Comparison of ENCODE assay signal across 1 cellular context in genomic region chr9:69171049-69171448, GRCh38.
TF ChIP-seq lines count a peak whose summit lies in the region.

No MANE protein-coding gene starts in this region.

TF ChIP-seq in K562, 482 proteins besides CTCF, POLR2A, EP300 and RAD21 (continued from another document and continues in another):
- no peak for TF ChIP-seq REST (CRISPR knock-in tag; IDR thresholded peaks at IDR 0.05; ENCODE audit: low read depth)
- no peak for TF ChIP-seq DLX4 (CRISPR knock-in tag; IDR thresholded peaks at IDR 0.05)
- no peak for TF ChIP-seq ELK1 (CRISPR knock-in tag; IDR thresholded peaks at IDR 0.05)
- TF ChIP-seq ZNF143 (CRISPR knock-in tag; IDR thresholded peaks at IDR 0.05): no peak
- no peak for TF ChIP-seq ZBTB7A (IDR thresholded peaks at IDR 0.05; ENCODE audit: borderline replicate concordance, control insufficient read depth, low read depth, low read length)
- TF ChIP-seq MCM2 (IDR thresholded peaks at IDR 0.05; ENCODE audit: low read depth): no peak
- TF ChIP-seq SPI1 (IDR thresholded peaks at IDR 0.05; ENCODE audit: borderline replicate concordance, low read depth, low read length): peak; percentile 24; the same call in 1 of the 2 replicates
- TF ChIP-seq ZNF699 (CRISPR knock-in tag; IDR thresholded peaks at IDR 0.05; ENCODE audit: insufficient replicate concordance): no peak
- TF ChIP-seq SAFB (IDR thresholded peaks at IDR 0.05; ENCODE audit: borderline replicate concordance, low read depth, low read length): no peak
- no peak for TF ChIP-seq NR2C2 (CRISPR knock-in tag; IDR thresholded peaks at IDR 0.05)
- TF ChIP-seq NR2C2 (tag; IDR thresholded peaks at IDR 0.05): no peak
- peak; percentile 72 for TF ChIP-seq DPF2 (IDR thresholded peaks at IDR 0.05)
- no peak for TF ChIP-seq HDGF (IDR thresholded peaks at IDR 0.05)
- no peak for TF ChIP-seq SFPQ (IDR thresholded peaks at IDR 0.05; ENCODE audit: low read depth, low read length)
- no peak for TF ChIP-seq RAD51 (IDR thresholded peaks at IDR 0.05; ENCODE audit: borderline replicate concordance, low read depth)
- TF ChIP-seq TCF7 (IDR thresholded peaks at IDR 0.05; ENCODE audit: borderline replicate concordance): no peak
- TF ChIP-seq MAFF (IDR thresholded peaks at IDR 0.05; ENCODE audit: low read length): peak; percentile 17; the same call in 1 of the 2 replicates
- TF ChIP-seq SMARCA4 (IDR thresholded peaks at IDR 0.05): peak; percentile 62
- TF ChIP-seq MTA1 (IDR thresholded peaks at IDR 0.05; ENCODE audit: borderline replicate concordance): no peak
- TF ChIP-seq ZFX (CRISPR knock-in tag; IDR thresholded peaks at IDR 0.05): no peak
- TF ChIP-seq ZBTB33 (CRISPR knock-in tag; IDR thresholded peaks at IDR 0.05): no peak
- TF ChIP-seq IRF2 (CRISPR knock-in tag; IDR thresholded peaks at IDR 0.05): no peak
- no peak for TF ChIP-seq ZKSCAN3 (CRISPR knock-in tag; IDR thresholded peaks at IDR 0.05)
- TF ChIP-seq BRF1 (IDR thresholded peaks at IDR 0.05; ENCODE audit: borderline replicate concordance, extremely low read depth, insufficient read length): no peak
- no peak for TF ChIP-seq ZBTB1 (CRISPR knock-in tag; IDR thresholded peaks at IDR 0.05; ENCODE audit: borderline replicate concordance, low read depth)
- TF ChIP-seq ZNF431 (CRISPR knock-in tag; IDR thresholded peaks at IDR 0.05): no peak
- TF ChIP-seq ZNF224 (CRISPR knock-in tag; IDR thresholded peaks at IDR 0.05): no peak
- peak; percentile 72 for TF ChIP-seq TCF3 (CRISPR knock-in tag; IDR thresholded peaks at IDR 0.05)
- TF ChIP-seq PTTG1 (tag; IDR thresholded peaks at IDR 0.05; ENCODE audit: low read depth): no peak
- no peak for TF ChIP-seq ATF6 (CRISPR knock-in tag; IDR thresholded peaks at IDR 0.05)
- no peak for TF ChIP-seq MTF1 (CRISPR knock-in tag; IDR thresholded peaks at IDR 0.05; ENCODE audit: borderline replicate concordance)
- no peak for TF ChIP-seq ZBTB11 (CRISPR knock-in tag; IDR thresholded peaks at IDR 0.05)
- peak; percentile 33; the same call in 1 of the 2 replicates for TF ChIP-seq C11orf30 (IDR thresholded peaks at IDR 0.05; ENCODE audit: low read depth)
- TF ChIP-seq CBFA2T2 (conservative IDR thresholded peaks at IDR 0.05): peak; percentile 78
- TF ChIP-seq MAFG (tag; conservative IDR thresholded peaks at IDR 0.05): no peak
- no peak for TF ChIP-seq FOXA3 (CRISPR knock-in tag; conservative IDR thresholded peaks at IDR 0.05 in 1 of 2, IDR thresholded peaks at IDR 0.05 in 1 of 2)
- peak; percentile 71; the same call in 1 of the 2 replicates for TF ChIP-seq CTBP1 (IDR thresholded peaks at IDR 0.05; ENCODE audit: borderline replicate concordance)
- peak; percentile 29; the same call in 1 of the 2 replicates for TF ChIP-seq CXXC5 (CRISPR knock-in tag; IDR thresholded peaks at IDR 0.05)
- no peak for TF ChIP-seq MBD1 (CRISPR knock-in tag; IDR thresholded peaks at IDR 0.05)
- no peak for TF ChIP-seq CTCFL (IDR thresholded peaks at IDR 0.05; ENCODE audit: borderline replicate concordance, insufficient read depth, low read depth, low read length, poor library complexity, severe bottlenecking)
- TF ChIP-seq ZNF75A (CRISPR knock-in tag; IDR thresholded peaks at IDR 0.05): no peak
- TF ChIP-seq ZNF561 (CRISPR knock-in tag; conservative IDR thresholded peaks at IDR 0.05): no peak
- TF ChIP-seq ZNF133 (CRISPR knock-in tag; IDR thresholded peaks at IDR 0.05): no peak
- no peak; a peak in 1 of 4 replicates for TF ChIP-seq ARNT (IDR thresholded peaks at IDR 0.05)
- no peak for TF ChIP-seq NR4A1 (CRISPR knock-in tag; IDR thresholded peaks at IDR 0.05)
- TF ChIP-seq NR4A1 (tag; IDR thresholded peaks at IDR 0.05): no peak
- TF ChIP-seq PHB (CRISPR knock-in tag; IDR thresholded peaks at IDR 0.05): no peak
- 0 out of 2 replicates have a peak, but pooled peaks have one; percentile 24 for TF ChIP-seq GATA2 (CRISPR knock-in tag; IDR thresholded peaks at IDR 0.05)
- 0 out of 2 replicates have a peak, but pooled peaks have one; percentile 62 for TF ChIP-seq NBN (IDR thresholded peaks at IDR 0.05; ENCODE audit: low read depth)
- no peak for TF ChIP-seq ZNF3 (CRISPR knock-in tag; IDR thresholded peaks at IDR 0.05)
- TF ChIP-seq CREM (IDR thresholded peaks at IDR 0.05; ENCODE audit: low read depth): peak; percentile 67
